In the genomic region with DNA sequence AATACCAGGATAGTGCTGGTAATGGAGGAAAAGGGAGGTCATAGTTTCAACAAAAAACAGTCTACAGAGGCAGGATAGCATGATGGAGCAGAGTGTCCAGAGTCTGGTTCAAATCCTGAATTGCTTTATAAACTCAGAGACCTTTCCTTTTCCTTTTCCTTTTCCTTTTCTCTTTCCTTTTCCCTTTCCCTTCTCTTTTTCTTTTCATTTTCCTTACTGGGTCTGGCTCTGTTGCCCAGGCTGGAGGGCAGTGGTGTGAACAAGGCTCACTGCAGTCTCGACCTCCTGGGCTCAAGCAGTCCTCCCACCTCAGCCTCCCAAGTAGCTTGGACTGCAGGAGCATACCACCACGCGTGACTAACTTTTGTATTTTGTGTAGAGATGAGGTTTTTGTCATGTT, we compare ENCODE assay signal across 18 cellular contexts. TPM values are rescaled to one million over a fixed set of nuclear protein-coding genes. Genes with fewer than 3 reads are reported as not detected.
DNase-seq lines count a peak whose midpoint lies in the region; ATAC-seq and TF ChIP-seq lines count a peak whose summit lies in the region.
"Had no signal": no experiment of that assay in that cellular context is flagged by ENCODE, and none has a peak within 500 bp of the region (broad histone marks: within the 10 kb centered on the region; RNA-seq: fewer than 3 reads in every experiment).

No MANE protein-coding gene starts in this region.

- no peak for TF ChIP-seq POLR2A in breast epithelium (IDR thresholded peaks at IDR 0.05)

- TF ChIP-seq CTCF in MCF 10A (IDR thresholded peaks at IDR 0.05; ENCODE audit: unreplicated experiment) = no peak
- no peak for TF ChIP-seq CTCF in breast epithelium (IDR thresholded peaks at IDR 0.05)
- TF ChIP-seq CTCF in endodermal cell (conservative IDR thresholded peaks at IDR 0.05) = no peak

- H3K4me3 Mint-ChIP-seq in T-helper 1 cell treated with Interleukin-12 subunit alpha and Interleukin-12 subunit beta and Interleukin-4 antibody, amounts not matched to agents 30 μg/mL and 1 μg/mL, for 36 hours = no peak overlapping the region
- H3K4me3 Mint-ChIP-seq in MCF 10A (ENCODE audit: unreplicated experiment) (no peak overlapping the region), T-helper 17 cell (no peak overlapping the region), endodermal cell (no peak overlapping the region)
- H3K4me3 Mint-ChIP-seq: CD8-positive, alpha-beta T cell; H9 had no signal

- BruUV-seq in MCF 10A (replicated peaks; lab: Mats Ljungman, UMichigan) = no TSS peak

- H3K4me3 ChIP-seq in breast epithelium (no peak overlapping the region), endodermal cell (ENCODE audit: low read length) (no peak overlapping the region)
- H3K4me3 ChIP-seq: A549, BLaER1 had no signal

- H3K9ac ChIP-seq in endodermal cell (ENCODE audit: extremely low read depth, low read length, poor library complexity, severe bottlenecking) = no peak overlapping the region
- H3K9ac ChIP-seq: BLaER1 had no signal

- H3K27me3 ChIP-seq in breast epithelium (no peaks in the 10 kb centered on the region), endodermal cell (ENCODE audit: control insufficient read depth, insufficient read depth, low read length, poor library complexity, severe bottlenecking) (no peaks in the 10 kb centered on the region)
- H3K27me3 ChIP-seq: BLaER1 had no signal

- no peaks in the 10 kb centered on the region for H3K9me3 Mint-ChIP-seq in T-helper 1 cell treated with Interleukin-12 subunit alpha and Interleukin-12 subunit beta and Interleukin-4 antibody, amounts not matched to agents 30 μg/mL and 1 μg/mL, for 36 hours
- H3K9me3 Mint-ChIP-seq in MCF 10A (ENCODE audit: unreplicated experiment) = no peaks in the 10 kb centered on the region
- H3K9me3 Mint-ChIP-seq in endodermal cell = no peaks in the 10 kb centered on the region
- H3K9me3 Mint-ChIP-seq: CD8-positive, alpha-beta T cell; H9 had no signal

- no peak for ATAC-seq in T-helper 17 cell
- ATAC-seq: A549; CD8-positive, alpha-beta T cell had no signal

- no peaks in the 10 kb centered on the region for H3K36me3 ChIP-seq in breast epithelium
- peaks cover 64% of the 10 kb centered on the region for H3K36me3 ChIP-seq in endodermal cell (ENCODE audit: control insufficient read depth, insufficient read depth, low read length)

- peaks cover 17% of the 10 kb centered on the region for H3K4me1 Mint-ChIP-seq in T-helper 1 cell treated with Interleukin-12 subunit alpha and Interleukin-12 subunit beta and Interleukin-4 antibody, amounts not matched to agents 30 μg/mL and 1 μg/mL, for 36 hours (ENCODE audit: low read depth)
- H3K4me1 Mint-ChIP-seq in MCF 10A (ENCODE audit: insufficient read depth, unreplicated experiment) (peaks cover 10% of the 10 kb centered on the region), T-helper 17 cell (peaks cover 18% of the 10 kb centered on the region), endodermal cell (no peaks in the 10 kb centered on the region)
- H3K4me1 Mint-ChIP-seq: H9 had no signal

- 86 to 95% methylated on average over 1 to 3 of the region's 3 CpGs for WGBS in endodermal cell (ENCODE audit: insufficient coverage in 1 of 2, insufficient read length in 1 of 2), 2 experiments

- H3K9me3 ChIP-seq in breast epithelium (no peaks in the 10 kb centered on the region), T-helper 17 cell (ENCODE audit: control insufficient read depth, low read length, poor library complexity, severe bottlenecking) (no peaks in the 10 kb centered on the region), endodermal cell (ENCODE audit: control insufficient read depth, low read length) (no peaks in the 10 kb centered on the region)
- H3K9me3 ChIP-seq: A549, BLaER1 had no signal

- intact Hi-C loops in MCF 10A (cut with micrococcal nuclease) = no loop called here
- intact Hi-C loops in breast epithelium (cut with DNase I; ENCODE audit: low total_unique reads) = no loop called here

- H3K27ac ChIP-seq in breast epithelium = no peak overlapping the region
- no peak overlapping the region for H3K27ac ChIP-seq in endodermal cell (ENCODE audit: low read depth, low read length)
- H3K27ac ChIP-seq: 22Rv1, A549, BLaER1 had no signal

- POLR2A ChIA-PET in MCF 10A (lab: Yijun Ruan, JAX) = no interaction called here

- H3K27me3 Mint-ChIP-seq in T-helper 1 cell treated with Interleukin-12 subunit alpha and Interleukin-12 subunit beta and Interleukin-4 antibody, amounts not matched to agents 30 μg/mL and 1 μg/mL, for 36 hours (ENCODE audit: low read depth) = no peaks in the 10 kb centered on the region
- H3K27me3 Mint-ChIP-seq in MCF 10A (ENCODE audit: insufficient read depth, unreplicated experiment) (no peaks in the 10 kb centered on the region), T-helper 17 cell (no peaks in the 10 kb centered on the region), endodermal cell (ENCODE audit: insufficient read depth) (no peaks in the 10 kb centered on the region)

- H3K4me1 ChIP-seq in breast epithelium = no peaks in the 10 kb centered on the region
- no peaks in the 10 kb centered on the region for H3K4me1 ChIP-seq in endodermal cell (ENCODE audit: control insufficient read depth, insufficient read depth, low read length)
- H3K4me1 ChIP-seq: A549, BLaER1 had no signal

- DNase-seq in T-helper 1 cell = no peak
- no peak for DNase-seq in MCF 10A (ENCODE audit: unreplicated experiment)
- no peak for DNase-seq in breast epithelium (ENCODE audit: low spot score in 2 of 2)
- DNase-seq in T-helper 17 cell = no peak
- DNase-seq in endodermal cell = no peak
- no peak for DNase-seq in AG08395 (ENCODE audit: low spot score)
- no peak for DNase-seq in dermis blood vessel endothelial cell
- DNase-seq: Calu3; CD8-positive, alpha-beta T cell; DMS79 treated with DMSO at 0.1 percent for 48 hours; GF-D8; H9 had no signal

- H3K27ac Mint-ChIP-seq in T-helper 1 cell treated with Interleukin-12 subunit alpha and Interleukin-12 subunit beta and Interleukin-4 antibody, amounts not matched to agents 30 μg/mL and 1 μg/mL, for 36 hours = peak overlapping the region; percentile 56
- H3K27ac Mint-ChIP-seq in MCF 10A (ENCODE audit: low read depth, unreplicated experiment) (peak overlapping the region; percentile 72), T-helper 17 cell (peak overlapping the region; percentile 19), endodermal cell (peak overlapping the region; percentile 58)

- CTCF ChIA-PET in MCF 10A (lab: Yijun Ruan, JAX) = interaction anchor here (1.0 to 1.1 kb wide), 3 partner anchors 10 to 20 kb away, joined by 3 to 5 read pairs (median 3); no protein-coding TSS in a partner anchor

- peaks cover 22% of the 10 kb centered on the region for H3K36me3 Mint-ChIP-seq in T-helper 1 cell treated with Interleukin-12 subunit alpha and Interleukin-12 subunit beta and Interleukin-4 antibody, amounts not matched to agents 30 μg/mL and 1 μg/mL, for 36 hours (ENCODE audit: low read depth)
- H3K36me3 Mint-ChIP-seq in MCF 10A (ENCODE audit: insufficient read depth, unreplicated experiment) (peaks cover 57% of the 10 kb centered on the region), T-helper 17 cell (ENCODE audit: low read depth) (peaks cover 20% of the 10 kb centered on the region), endodermal cell (ENCODE audit: low read depth) (peaks cover 50% of the 10 kb centered on the region)

RNA-seq across cellular contexts. Expression of gene GIGYF2, which starts 31.7 kb away (rescaled TPM):
- total RNA-seq in MCF 10A (2022) = 71.1 and 90.3 TPM in 2 replicates
- total RNA-seq in breast epithelium = 100 to 1,000 TPM in 2 of 3 donors, 10 to 100 TPM in 1; 79.8 to 156 (median 103) TPM
- 10 to 100 TPM; 55.9 to 62.9 TPM for total RNA-seq in T-helper 17 cell
- 10 to 100 TPM; 62.5 to 72.3 TPM for total RNA-seq in endodermal cell
- 49.6 TPM for polyA plus RNA-seq in endodermal cell (2013, experiment 1 of 2)
- polyA plus RNA-seq in endodermal cell (2013, experiment 2 of 2) = 46.1 TPM
- total RNA-seq in dermis blood vessel endothelial cell = 54.4 and 57.2 TPM in 2 replicates

RNA-seq across cellular contexts. Expression of gene KCNJ13, which starts 47.6 kb away (rescaled TPM):
- total RNA-seq in MCF 10A (2022) (not detected in 2 replicates), breast epithelium (under 1 TPM in 1 of 3 donors, not detected in 2; 0.73 TPM), T-helper 17 cell (not detected), endodermal cell (1 to 10 TPM in 1 of 2 donors, under 1 TPM in 1; 0.15 to 1.0 TPM), dermis blood vessel endothelial cell (not detected in 2 replicates)
- polyA plus RNA-seq in endodermal cell (2013, experiment 1 of 2) = 0.53 TPM
- polyA plus RNA-seq in endodermal cell (2013, experiment 2 of 2) = 1.4 TPM
- total RNA-seq: Calu3; CD8-positive, alpha-beta T cell; H1; H9; HT-29 had no signal
- polyA plus RNA-seq: A549, H1 had no signal

Comparison
In these comparisons a context has a peak if more than half of its experiments do, and no peak if none do; other contexts are left out.
1. H3K27ac Mint-ChIP-seq: peak in every context shown above with its lines; median percentile 72 in MCF 10A; 58 in endodermal cell; 56 in T-helper 1 cell treated with Interleukin-12 subunit alpha and Interleukin-12 subunit beta and Interleukin-4 antibody, amounts not matched to agents 30 μg/mL and 1 μg/mL, for 36 hours; 19 in T-helper 17 cell.